Comparison of ENCODE assay signal across 1 cellular context in genomic region chr3:48507256-48508061, GRCh38.
TF ChIP-seq lines count a peak whose summit lies in the region.

No MANE protein-coding gene starts in this region.

TF ChIP-seq in endothelial cell of umbilical vein, 7 proteins besides CTCF, POLR2A, EP300 and RAD21:
- TF ChIP-seq POLR2AphosphoS5 (IDR thresholded peaks at IDR 0.05; ENCODE audit: insufficient read depth, low read depth, low read length): no peak
- TF ChIP-seq FOS (IDR thresholded peaks at IDR 0.05; ENCODE audit: borderline replicate concordance, insufficient read depth, low read length): peak; percentile 54
